Comparison of ENCODE assay signal across 14 cellular contexts in the genomic region with DNA sequence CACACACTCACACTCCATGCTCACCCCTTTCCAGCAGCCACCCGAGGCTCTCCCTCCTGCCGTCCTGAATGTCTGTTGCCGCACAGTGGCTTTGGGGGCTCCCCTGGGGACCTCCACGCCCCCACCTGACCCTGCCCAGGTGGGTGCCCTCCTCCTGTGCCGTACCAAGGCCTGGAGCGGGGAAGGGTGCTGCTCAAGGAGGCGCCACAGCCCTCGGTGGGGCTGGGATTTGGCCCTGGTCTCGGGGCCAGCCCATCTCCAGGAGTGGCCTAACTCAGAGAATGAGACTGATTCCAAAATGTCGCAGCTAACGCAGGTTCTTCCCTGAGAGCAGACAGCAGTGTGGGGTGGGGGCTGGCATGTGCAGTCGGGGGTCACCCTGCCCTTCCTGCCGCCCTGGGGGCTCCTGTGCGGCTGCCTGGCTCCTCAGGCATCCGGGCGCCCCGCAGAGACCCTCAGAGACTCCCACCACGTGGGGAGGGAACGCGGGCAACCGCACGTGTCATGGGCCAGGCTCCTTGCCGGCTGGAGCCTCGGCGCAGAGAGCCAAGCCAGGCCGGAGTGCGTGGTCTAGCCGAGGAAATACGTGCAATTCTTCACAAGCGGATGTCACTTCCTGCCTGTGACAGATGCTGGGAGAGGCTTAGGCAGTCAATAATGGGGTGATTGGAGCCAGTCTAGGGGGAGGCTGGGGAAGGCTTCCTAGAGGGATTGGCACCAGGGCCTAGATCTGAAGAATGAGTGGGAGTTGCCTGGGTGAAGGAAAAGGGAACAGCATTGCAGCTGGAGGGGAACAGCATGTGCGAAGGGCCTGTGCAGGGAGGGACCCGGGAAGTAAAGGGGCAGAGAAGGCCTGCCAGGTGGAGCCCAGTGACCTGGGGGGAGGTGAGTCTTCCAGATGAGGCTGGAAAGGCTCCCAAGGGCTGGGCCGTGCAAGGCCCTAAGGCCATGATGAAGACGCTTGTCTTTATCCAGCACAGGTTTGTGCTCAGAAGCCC. TPM values are rescaled to one million over a fixed set of nuclear protein-coding genes. Genes with fewer than 3 reads are reported as not detected.
DNase-seq lines count a peak whose midpoint lies in the region; ATAC-seq, FAIRE-seq and TF ChIP-seq lines count a peak whose summit lies in the region.
"Had no signal": no experiment of that assay in that cellular context is flagged by ENCODE, and none has a peak within 500 bp of the region (broad histone marks: within the 10 kb centered on the region; RNA-seq: fewer than 3 reads in every experiment).

No MANE protein-coding gene starts in this region.

- TF ChIP-seq POLR2A in heart left ventricle (IDR thresholded peaks at IDR 0.05) = peak in 1 of 2 donors; percentile 4

- intact Hi-C loops in activated T-helper 1 cell treated with anti-CD3 and anti-CD28 coated beads, Interleukin-12 subunit alpha, Interleukin-12 subunit beta, Interleukin-2, Interleukin-4 antibody, amounts not matched to agents 30 ng/mL and 10 ng/mL and 1 ng/mL, durations not matched to agents 14 hours and 24 hours and 36 hours (cut with micrococcal nuclease) = no loop called here
- intact Hi-C loops in heart left ventricle (cut with DNase I) = no loop called here
- intact Hi-C loops in activated naive CD4-positive, alpha-beta T cell treated with anti-CD3 and anti-CD28 coated beads for 36 hours (cut with micrococcal nuclease) = no loop called here

- H3K4me1 ChIP-seq in heart left ventricle = peaks cover 0 to 7% (median 5%) of the 10 kb centered on the region in 12 donors

- peak overlapping the region in 1 of 12 donors; percentile 7 for H3K4me3 ChIP-seq in heart left ventricle
- H3K4me3 ChIP-seq in skeletal muscle cell (ENCODE audit: low read depth, low read length) = no peak overlapping the region
- H3K4me3 ChIP-seq: MG63 had no signal

- peak in 3 of 4 donors; percentile 72 to 94 (median 73) for ATAC-seq in heart left ventricle
- ATAC-seq: stimulated activated naive B cell treated with anti-CD40 and anti-IgM and Interleukin-4, amounts not matched to agents 10 μg/mL and 1 μg/mL and 100 μg/mL, for 72 hours had no signal

- H3K36me3 Mint-ChIP-seq in activated T-helper 1 cell treated with anti-CD3 and anti-CD28 coated beads, Interleukin-12 subunit alpha, Interleukin-12 subunit beta, Interleukin-2, Interleukin-4 antibody, amounts not matched to agents 30 ng/mL and 10 ng/mL and 1 ng/mL, durations not matched to agents 14 hours and 24 hours and 36 hours (ENCODE audit: low read depth) = peaks cover 9% of the 10 kb centered on the region
- H3K36me3 Mint-ChIP-seq in activated naive CD4-positive, alpha-beta T cell treated with anti-CD3 and anti-CD28 coated beads for 36 hours (ENCODE audit: low read depth) = no peaks in the 10 kb centered on the region

- H3K9me3 ChIP-seq in heart left ventricle = peaks cover 0 to 3% (median 0%) of the 10 kb centered on the region in 12 donors
- H3K9me3 ChIP-seq: MG63 had no signal

- no peaks in the 10 kb centered on the region for H3K36me3 ChIP-seq in heart left ventricle
- H3K36me3 ChIP-seq: MG63 had no signal

- no peaks in the 10 kb centered on the region for H3K27me3 ChIP-seq in heart left ventricle
- H3K27me3 ChIP-seq: MG63 had no signal

- no peak overlapping the region for H3K4me3 Mint-ChIP-seq in activated T-helper 1 cell treated with anti-CD3 and anti-CD28 coated beads, Interleukin-12 subunit alpha, Interleukin-12 subunit beta, Interleukin-2, Interleukin-4 antibody, amounts not matched to agents 30 ng/mL and 10 ng/mL and 1 ng/mL, durations not matched to agents 14 hours and 24 hours and 36 hours
- no peak overlapping the region for H3K4me3 Mint-ChIP-seq in activated naive CD4-positive, alpha-beta T cell treated with anti-CD3 and anti-CD28 coated beads for 36 hours
- H3K4me3 Mint-ChIP-seq: stimulated activated naive B cell treated with anti-CD40 and anti-IgM and Interleukin-4, amounts not matched to agents 10 μg/mL and 1 μg/mL and 100 μg/mL, for 72 hours had no signal

- H3K9me3 Mint-ChIP-seq in activated T-helper 1 cell treated with anti-CD3 and anti-CD28 coated beads, Interleukin-12 subunit alpha, Interleukin-12 subunit beta, Interleukin-2, Interleukin-4 antibody, amounts not matched to agents 30 ng/mL and 10 ng/mL and 1 ng/mL, durations not matched to agents 14 hours and 24 hours and 36 hours = peaks cover 6% of the 10 kb centered on the region
- peaks cover 2% of the 10 kb centered on the region for H3K9me3 Mint-ChIP-seq in activated naive CD4-positive, alpha-beta T cell treated with anti-CD3 and anti-CD28 coated beads for 36 hours

- peak overlapping the region; percentile 69 for H3K27ac Mint-ChIP-seq in activated T-helper 1 cell treated with anti-CD3 and anti-CD28 coated beads, Interleukin-12 subunit alpha, Interleukin-12 subunit beta, Interleukin-2, Interleukin-4 antibody, amounts not matched to agents 30 ng/mL and 10 ng/mL and 1 ng/mL, durations not matched to agents 14 hours and 24 hours and 36 hours
- H3K27ac Mint-ChIP-seq in activated naive CD4-positive, alpha-beta T cell treated with anti-CD3 and anti-CD28 coated beads for 36 hours = no peak overlapping the region
- H3K27ac Mint-ChIP-seq: stimulated activated naive B cell treated with anti-CD40 and anti-IgM and Interleukin-4, amounts not matched to agents 10 μg/mL and 1 μg/mL and 100 μg/mL, for 72 hours had no signal

- no peak for TF ChIP-seq CTCF in heart left ventricle (IDR thresholded peaks at IDR 0.05)
- no peak for TF ChIP-seq CTCF in D721Med (IDR thresholded peaks at IDR 0.05; ENCODE audit: insufficient read depth, missing control alignments)

- H3K27me3 Mint-ChIP-seq in activated T-helper 1 cell treated with anti-CD3 and anti-CD28 coated beads, Interleukin-12 subunit alpha, Interleukin-12 subunit beta, Interleukin-2, Interleukin-4 antibody, amounts not matched to agents 30 ng/mL and 10 ng/mL and 1 ng/mL, durations not matched to agents 14 hours and 24 hours and 36 hours (ENCODE audit: insufficient read depth) = peaks cover under 1% of the 10 kb centered on the region
- H3K27me3 Mint-ChIP-seq in activated naive CD4-positive, alpha-beta T cell treated with anti-CD3 and anti-CD28 coated beads for 36 hours (ENCODE audit: low read depth) = no peaks in the 10 kb centered on the region

- CTCF ChIA-PET in activated naive CD4-positive, alpha-beta T cell treated with anti-CD3 and anti-CD28 coated beads for 36 hours (lab: Charles Lee) = no interaction called here

- peak overlapping the region in 11 of 12 donors; percentile 4 to 72 (median 52) for H3K27ac ChIP-seq in heart left ventricle
- H3K27ac ChIP-seq: 22Rv1 had no signal

- no peak for FAIRE-seq in D721Med (lab: Jason Lieb, UNC)
- FAIRE-seq: endometrium had no signal

- peaks cover 59% of the 10 kb centered on the region for H3K4me1 Mint-ChIP-seq in activated T-helper 1 cell treated with anti-CD3 and anti-CD28 coated beads, Interleukin-12 subunit alpha, Interleukin-12 subunit beta, Interleukin-2, Interleukin-4 antibody, amounts not matched to agents 30 ng/mL and 10 ng/mL and 1 ng/mL, durations not matched to agents 14 hours and 24 hours and 36 hours (ENCODE audit: low read depth)
- peaks cover 17% of the 10 kb centered on the region for H3K4me1 Mint-ChIP-seq in activated naive CD4-positive, alpha-beta T cell treated with anti-CD3 and anti-CD28 coated beads for 36 hours (ENCODE audit: low read depth)

- WGBS in heart left ventricle, 4 donors = 47 to 64% (median 58%) methylated on average over 30 to 34 of the region's 34 CpGs

- DNase-seq in NCI-H82 (lab: John Stamatoyannopoulos, UW) (peak; percentile 47), NCI-H82 treated with DMSO at 0.1 percent for 48 hours (lab: John Stamatoyannopoulos, UW; ENCODE audit: unreplicated experiment) (no peak), heart left ventricle (peak; percentile 45 to 74 (median 60)), skeletal muscle cell (ENCODE audit: low read depth) (peak; percentile 47), activated gamma-delta T cell treated with Interleukin-2 at 50 U/mL for 16 hours (no peak), D721Med (ENCODE audit: insufficient read length, low spot score) (no peak)
- no peak for DNase-seq in activated T-helper 1 cell treated with anti-CD3 and anti-CD28 coated beads, Interleukin-12 subunit alpha, Interleukin-12 subunit beta, Interleukin-2, Interleukin-4 antibody, amounts not matched to agents 30 ng/mL and 10 ng/mL and 1 ng/mL, durations not matched to agents 14 hours and 24 hours and 36 hours (ENCODE audit: low spot score)
- no peak for DNase-seq in activated naive CD4-positive, alpha-beta T cell treated with anti-CD3 and anti-CD28 coated beads for 36 hours
- DNase-seq: MG63; SIG-M5; stimulated activated naive B cell treated with anti-CD40 and anti-IgM and Interleukin-4, amounts not matched to agents 10 μg/mL and 1 μg/mL and 100 μg/mL, for 72 hours had no signal

RNA-seq across cellular contexts. Expression of a gene that starts 44.1 kb away (rescaled TPM):
- not detected in 2 replicates for total RNA-seq in activated T-helper 1 cell treated with anti-CD3 and anti-CD28 coated beads, Interleukin-12 subunit alpha, Interleukin-12 subunit beta, Interleukin-2, Interleukin-4 antibody, amounts not matched to agents 30 ng/mL and 10 ng/mL and 1 ng/mL, durations not matched to agents 14 hours and 24 hours and 36 hours
- not detected for total RNA-seq in heart left ventricle
- not detected for polyA plus RNA-seq in heart left ventricle
- not detected for total RNA-seq in activated naive CD4-positive, alpha-beta T cell treated with anti-CD3 and anti-CD28 coated beads for 36 hours
- polyA plus RNA-seq: neural cell had no signal

RNA-seq across cellular contexts. Expression of a gene that starts 49.1 kb away (rescaled TPM):
- total RNA-seq in activated T-helper 1 cell treated with anti-CD3 and anti-CD28 coated beads, Interleukin-12 subunit alpha, Interleukin-12 subunit beta, Interleukin-2, Interleukin-4 antibody, amounts not matched to agents 30 ng/mL and 10 ng/mL and 1 ng/mL, durations not matched to agents 14 hours and 24 hours and 36 hours = 67.1 and 67.3 TPM in 2 replicates
- 10 to 100 TPM; 39.0 to 76.7 (median 56.0) TPM for total RNA-seq in heart left ventricle
- 100 to 1,000 TPM in 1 of 2 donors, 10 to 100 TPM in 1; 87.7 to 111 TPM for polyA plus RNA-seq in heart left ventricle
- total RNA-seq in activated naive CD4-positive, alpha-beta T cell treated with anti-CD3 and anti-CD28 coated beads for 36 hours = 10 to 100 TPM; 58.6 to 59.3 TPM

Comparison
In these comparisons a context has a peak if more than half of its experiments do, and no peak if none do; other contexts are left out.
1. DNase-seq: peak in NCI-H82 (single experiment), heart left ventricle (5 of 5) and skeletal muscle cell (single experiment); none in NCI-H82 treated with DMSO at 0.1 percent for 48 hours (single experiment), activated T-helper 1 cell treated with anti-CD3 and anti-CD28 coated beads, Interleukin-12 subunit alpha, Interleukin-12 subunit beta, Interleukin-2, Interleukin-4 antibody, amounts not matched to agents 30 ng/mL and 10 ng/mL and 1 ng/mL, durations not matched to agents 14 hours and 24 hours and 36 hours (single experiment), activated gamma-delta T cell treated with Interleukin-2 at 50 U/mL for 16 hours (single experiment), D721Med (single experiment) and activated naive CD4-positive, alpha-beta T cell treated with anti-CD3 and anti-CD28 coated beads for 36 hours (single experiment).